ENCODE assay signal across 30 cellular contexts in the genomic region with DNA sequence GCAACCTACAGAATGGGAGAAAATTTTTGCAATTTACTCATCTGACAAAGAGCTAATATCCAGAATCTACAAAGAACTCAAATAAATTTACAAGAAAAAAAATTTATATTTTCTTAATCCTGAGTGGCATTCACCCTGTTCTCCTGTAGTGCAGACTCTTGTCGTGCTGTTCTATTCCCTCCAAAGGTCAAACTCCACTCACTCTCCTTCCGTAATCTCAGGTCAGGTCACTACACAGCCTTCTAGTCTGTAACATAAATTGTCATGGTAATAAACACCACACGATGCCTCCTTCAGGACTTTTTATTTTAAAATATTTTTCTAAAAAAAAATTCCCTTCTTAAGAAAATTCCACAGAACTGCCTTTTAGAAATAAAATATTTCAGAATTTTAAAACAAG.
"Had no signal": no experiment of that assay in that cellular context is flagged by ENCODE, and none has a peak within 500 bp of the region (broad histone marks: within the 10 kb centered on the region; RNA-seq: fewer than 3 reads in every experiment).

No MANE protein-coding gene starts in this region.

- H3K9me3 Mint-ChIP-seq: activated naive CD4-positive, alpha-beta T cell treated with anti-CD3 and anti-CD28 coated beads for 36 hours; activated naive CD4-positive, alpha-beta T cell treated with anti-CD3 and anti-CD28 coated beads, Interleukin-2, amount 50 U/mL, for 24 hours; activated naive CD8-positive, alpha-beta T cell treated with anti-CD3 and anti-CD28 coated beads for 36 hours; activated T-helper 1 cell treated with anti-CD3 and anti-CD28 coated beads, Interleukin-12 subunit alpha, Interleukin-12 subunit beta, Interleukin-2, Interleukin-4 antibody, amounts not matched to agents 30 ng/mL and 10 ng/mL and 1 ng/mL, durations not matched to agents 14 hours and 24 hours and 36 hours; endodermal cell had no signal

- DNase-seq: activated CD4-positive, alpha-beta memory T cell treated with anti-CD3 and anti-CD28 coated beads for 36 hours; activated CD4-positive, alpha-beta T cell treated with anti-CD3 and anti-CD28 coated beads for 36 hours; activated CD4-positive, alpha-beta T cell treated with anti-CD3 and anti-CD28 coated beads, Interleukin-2, amount 10 ng/mL, durations not matched to agents 24 days and 14 days; activated CD4-positive, CD25-positive, alpha-beta regulatory T cell; activated CD4-positive, CD25-positive, alpha-beta regulatory T cell treated with anti-CD3 and anti-CD28 coated beads, Interleukin-2, amount 50 U/mL, for 72 hours; activated CD8-positive, alpha-beta memory T cell treated with anti-CD3 and anti-CD28 coated beads, Interleukin-2, amount 10 ng/mL, durations not matched to agents 7 days and 5 days; activated CD8-positive, alpha-beta memory T cell treated with anti-CD3 and anti-CD28 coated beads, Interleukin-2, amount 50 U/mL, for 4 hours; activated CD8-positive, alpha-beta T cell treated with anti-CD3 and anti-CD28 coated beads, Interleukin-2, amount 10 ng/mL, durations not matched to agents 7 days and 5 days; activated effector memory CD4-positive, alpha-beta T cell treated with anti-CD3 and anti-CD28 coated beads, Interleukin-2, amount 50 U/mL, for 16 hours; activated naive CD4-positive, alpha-beta T cell treated with anti-CD3 and anti-CD28 coated beads for 36 hours; activated naive CD8-positive, alpha-beta T cell treated with anti-CD3 and anti-CD28 coated beads for 36 hours; activated naive CD8-positive, alpha-beta T cell treated with anti-CD3 and anti-CD28 coated beads, Interleukin-2, amount 50 U/mL, for 24 hours; activated T-cell treated with anti-CD3 and anti-CD28 coated beads, Interleukin-2, amount 50 U/mL, for 1 hour; activated T-cell treated with anti-CD3 and anti-CD28 coated beads, Interleukin-2, amount 50 U/mL, for 48 hours; adrenal gland; amygdala; aorta; body of pancreas; caudate nucleus; effector CD8-positive, alpha-beta T cell; endodermal cell; erythroblast; foreskin keratinocyte; T-helper 2 cell had no signal

- H3K9me3 ChIP-seq: body of pancreas, esophagus muscularis mucosa, gastroesophageal sphincter had no signal

- H3K27me3 Mint-ChIP-seq: activated CD4-positive, alpha-beta memory T cell treated with anti-CD3 and anti-CD28 coated beads for 36 hours; activated CD4-positive, alpha-beta T cell treated with anti-CD3 and anti-CD28 coated beads for 36 hours; activated CD4-positive, alpha-beta T cell treated with anti-CD3 and anti-CD28 coated beads, Interleukin-2, amount 10 ng/mL, durations not matched to agents 24 days and 14 days; activated CD8-positive, alpha-beta memory T cell treated with anti-CD3 and anti-CD28 coated beads, Interleukin-2, amount 10 ng/mL, durations not matched to agents 7 days and 5 days; activated naive CD4-positive, alpha-beta T cell treated with anti-CD3 and anti-CD28 coated beads, Interleukin-2, amount 50 U/mL, for 24 hours; activated naive CD8-positive, alpha-beta T cell treated with anti-CD3 and anti-CD28 coated beads for 36 hours; activated naive CD8-positive, alpha-beta T cell treated with anti-CD3 and anti-CD28 coated beads, Interleukin-2, amount 50 U/mL, for 24 hours had no signal

- ATAC-seq: activated CD4-positive, alpha-beta T cell treated with anti-CD3 and anti-CD28 coated beads for 36 hours; activated CD8-positive, alpha-beta memory T cell treated with anti-CD3 and anti-CD28 coated beads, Interleukin-2, amount 10 ng/mL, durations not matched to agents 7 days and 5 days; activated CD8-positive, alpha-beta T cell treated with anti-CD3 and anti-CD28 coated beads, Interleukin-2, amount 10 ng/mL, durations not matched to agents 7 days and 5 days; activated naive CD8-positive, alpha-beta T cell treated with anti-CD3 and anti-CD28 coated beads, Interleukin-2, amount 50 U/mL, for 24 hours; foreskin keratinocyte; gastroesophageal sphincter had no signal

- H3K4me3 Mint-ChIP-seq: activated CD4-positive, alpha-beta memory T cell treated with anti-CD3 and anti-CD28 coated beads for 36 hours; activated CD4-positive, alpha-beta T cell treated with anti-CD3 and anti-CD28 coated beads for 36 hours; activated CD4-positive, alpha-beta T cell treated with anti-CD3 and anti-CD28 coated beads, Interleukin-2, amount 10 ng/mL, durations not matched to agents 24 days and 14 days; activated CD8-positive, alpha-beta memory T cell treated with anti-CD3 and anti-CD28 coated beads, Interleukin-2, amount 10 ng/mL, durations not matched to agents 7 days and 5 days; activated CD8-positive, alpha-beta T cell treated with anti-CD3 and anti-CD28 coated beads, Interleukin-2, amount 10 ng/mL, durations not matched to agents 7 days and 5 days; activated naive CD4-positive, alpha-beta T cell treated with anti-CD3 and anti-CD28 coated beads for 36 hours; activated naive CD4-positive, alpha-beta T cell treated with anti-CD3 and anti-CD28 coated beads, Interleukin-2, amount 50 U/mL, for 24 hours; activated naive CD8-positive, alpha-beta T cell treated with anti-CD3 and anti-CD28 coated beads for 36 hours; activated naive CD8-positive, alpha-beta T cell treated with anti-CD3 and anti-CD28 coated beads, Interleukin-2, amount 50 U/mL, for 24 hours; activated T-helper 1 cell treated with anti-CD3 and anti-CD28 coated beads, Interleukin-12 subunit alpha, Interleukin-12 subunit beta, Interleukin-2, Interleukin-4 antibody, amounts not matched to agents 30 ng/mL and 10 ng/mL and 1 ng/mL, durations not matched to agents 14 hours and 24 hours and 36 hours; endodermal cell had no signal

- H3K36me3 ChIP-seq: adrenal gland, esophagus muscularis mucosa, gastroesophageal sphincter had no signal

- H3K4me1 Mint-ChIP-seq: activated CD4-positive, alpha-beta T cell treated with anti-CD3 and anti-CD28 coated beads for 36 hours; activated CD4-positive, alpha-beta T cell treated with anti-CD3 and anti-CD28 coated beads, Interleukin-2, amount 10 ng/mL, durations not matched to agents 24 days and 14 days; activated CD8-positive, alpha-beta memory T cell treated with anti-CD3 and anti-CD28 coated beads, Interleukin-2, amount 10 ng/mL, durations not matched to agents 7 days and 5 days; activated naive CD4-positive, alpha-beta T cell treated with anti-CD3 and anti-CD28 coated beads, Interleukin-2, amount 50 U/mL, for 24 hours; activated naive CD8-positive, alpha-beta T cell treated with anti-CD3 and anti-CD28 coated beads for 36 hours; activated naive CD8-positive, alpha-beta T cell treated with anti-CD3 and anti-CD28 coated beads, Interleukin-2, amount 50 U/mL, for 24 hours had no signal

- H3K36me3 Mint-ChIP-seq: activated CD4-positive, alpha-beta memory T cell treated with anti-CD3 and anti-CD28 coated beads for 36 hours; activated CD8-positive, alpha-beta memory T cell treated with anti-CD3 and anti-CD28 coated beads, Interleukin-2, amount 10 ng/mL, durations not matched to agents 7 days and 5 days; activated naive CD4-positive, alpha-beta T cell treated with anti-CD3 and anti-CD28 coated beads, Interleukin-2, amount 50 U/mL, for 24 hours; activated naive CD8-positive, alpha-beta T cell treated with anti-CD3 and anti-CD28 coated beads for 36 hours had no signal

- H3K4me3 ChIP-seq: adrenal gland, body of pancreas, esophagus muscularis mucosa, gastroesophageal sphincter had no signal

- H3K4me1 ChIP-seq: adrenal gland, esophagus muscularis mucosa, foreskin keratinocyte, gastroesophageal sphincter had no signal

- H3K27ac Mint-ChIP-seq: activated CD4-positive, alpha-beta memory T cell treated with anti-CD3 and anti-CD28 coated beads for 36 hours; activated CD4-positive, alpha-beta T cell treated with anti-CD3 and anti-CD28 coated beads for 36 hours; activated CD4-positive, alpha-beta T cell treated with anti-CD3 and anti-CD28 coated beads, Interleukin-2, amount 10 ng/mL, durations not matched to agents 24 days and 14 days; activated CD8-positive, alpha-beta memory T cell treated with anti-CD3 and anti-CD28 coated beads, Interleukin-2, amount 10 ng/mL, durations not matched to agents 7 days and 5 days; activated CD8-positive, alpha-beta T cell treated with anti-CD3 and anti-CD28 coated beads, Interleukin-2, amount 10 ng/mL, durations not matched to agents 7 days and 5 days; activated naive CD4-positive, alpha-beta T cell treated with anti-CD3 and anti-CD28 coated beads for 36 hours; activated naive CD4-positive, alpha-beta T cell treated with anti-CD3 and anti-CD28 coated beads, Interleukin-2, amount 50 U/mL, for 24 hours; activated naive CD8-positive, alpha-beta T cell treated with anti-CD3 and anti-CD28 coated beads for 36 hours; activated naive CD8-positive, alpha-beta T cell treated with anti-CD3 and anti-CD28 coated beads, Interleukin-2, amount 50 U/mL, for 24 hours; activated T-helper 1 cell treated with anti-CD3 and anti-CD28 coated beads, Interleukin-12 subunit alpha, Interleukin-12 subunit beta, Interleukin-2, Interleukin-4 antibody, amounts not matched to agents 30 ng/mL and 10 ng/mL and 1 ng/mL, durations not matched to agents 14 hours and 24 hours and 36 hours; activated T-helper 2 cell treated with anti-CD3 and anti-CD28 coated beads, Interferon-gamma antibody, Interleukin-2, Interleukin-4, amounts not matched to agents 10 μg/mL and 5 μg/mL and 100 μg/mL, durations not matched to agents 14 hours and 24 hours and 36 hours; endodermal cell had no signal

- FAIRE-seq: colon had no signal

- H3K27me3 ChIP-seq: adrenal gland, body of pancreas, esophagus muscularis mucosa, foreskin keratinocyte, gastroesophageal sphincter had no signal

- H3K27ac ChIP-seq: adrenal gland, esophagus muscularis mucosa, foreskin keratinocyte, gastroesophageal sphincter had no signal
